Comparison of ENCODE assay signal across 21 cellular contexts in genomic region chr9:87751423-87751822, GRCh38. TPM values are rescaled to one million over a fixed set of nuclear protein-coding genes. Genes with fewer than 3 reads are reported as not detected.
DNase-seq lines count a peak whose midpoint lies in the region; ATAC-seq, FAIRE-seq and TF ChIP-seq lines count a peak whose summit lies in the region.
"Had no signal": no experiment of that assay in that cellular context is flagged by ENCODE, and none has a peak within 500 bp of the region (broad histone marks: within the 10 kb centered on the region; RNA-seq: fewer than 3 reads in every experiment).

No MANE protein-coding gene starts in this region.

- H3K9ac ChIP-seq in H1 (replicated peaks in 1 of 4; ENCODE audit: extremely low read depth in 1 of 4, low read depth in 3 of 4, low read length in 3 of 4), result no peak overlapping the region

- no peak overlapping the region for H2BK12ac ChIP-seq in H1 (ENCODE audit: low read depth, low read length)

- no peaks in the 10 kb centered on the region for H3K4me1 Mint-ChIP-seq in activated CD4-positive, alpha-beta memory T cell treated with anti-CD3 and anti-CD28 coated beads, Interleukin-2, amount 10 ng/mL, durations not matched to agents 7 days and 5 days

- ATAC-seq in right lobe of liver, result peak; percentile 94 to 97 (median 95)
- ATAC-seq: K562 had no signal

- intact Hi-C loops in right lobe of liver (cut with DNase I), result no loop called here
- intact Hi-C loops in left ventricle myocardium inferior (cut with micrococcal nuclease), result no loop called here

- no peak overlapping the region for H3K27ac Mint-ChIP-seq in activated CD4-positive, alpha-beta memory T cell treated with anti-CD3 and anti-CD28 coated beads, Interleukin-2, amount 10 ng/mL, durations not matched to agents 7 days and 5 days
- H3K27ac Mint-ChIP-seq: CD4-positive, alpha-beta T cell; H9 had no signal

- H3K4me2 ChIP-seq in H1 (ENCODE audit: insufficient read depth in 1 of 2, low read depth in 2 of 2, low read length in 2 of 2), result no peak overlapping the region

- 85% methylated on average over 3 of the region's 3 CpGs; no CpG with 5 or more reads in 1 of the 2 experiments for WGBS in H1 (ENCODE audit: extremely low coverage in 1 of 2, insufficient coverage in 1 of 2, insufficient read length in 1 of 2, insufficient replicate concordance in 2 of 2, low coverage in 1 of 2, low lambda C conversion rate in 2 of 2, missing lambda C conversion rate in 1 of 2), 2 experiments
- 22% methylated on average over 3 of the region's 3 CpGs for WGBS in right lobe of liver (ENCODE audit: insufficient coverage, low coverage, low lambda C conversion rate, missing lambda C conversion rate)
- WGBS in small intestine, 3 donors, result 63 to 70% (median 65%) methylated on average over 3 of the region's 3 CpGs

- POLR2A ChIA-PET in H1 (lab: Charles Lee; ENCODE audit: partially characterized antibody), result no interaction called here
- POLR2A ChIA-PET in activated CD4-positive, alpha-beta memory T cell treated with anti-CD3 and anti-CD28 coated beads, Interleukin-2, amount 10 ng/mL, durations not matched to agents 7 days and 5 days (lab: Charles Lee), result no interaction called here

- H3K9me3 ChIP-seq in H1 (ENCODE audit: insufficient read depth in 2 of 2, low read depth in 1 of 2, low read length in 1 of 2), result peaks cover 4 to 6% of the 10 kb centered on the region in 2 experiments; a peak in 2 of 4 replicates
- H3K9me3 ChIP-seq in right lobe of liver, result no peaks in the 10 kb centered on the region
- H3K9me3 ChIP-seq in small intestine (ENCODE audit: control insufficient read depth, low read depth), result no peaks in the 10 kb centered on the region
- H3K9me3 ChIP-seq in left ventricle myocardium inferior (replicated peaks), result peaks cover 13% of the 10 kb centered on the region
- H3K9me3 ChIP-seq: Caco-2 had no signal

- CTCF ChIA-PET in H1 (lab: Charles Lee; ENCODE audit: partially characterized antibody), result no interaction called here
- CTCF ChIA-PET in activated CD4-positive, alpha-beta memory T cell treated with anti-CD3 and anti-CD28 coated beads, Interleukin-2, amount 10 ng/mL, durations not matched to agents 7 days and 5 days (lab: Charles Lee), result no interaction called here

- 0 out of 2 replicates have a peak overlapping the region, but pooled peaks have one; percentile 40 for H2BK15ac ChIP-seq in H1 (ENCODE audit: low read length)

- no peaks in the 10 kb centered on the region for H3K79me1 ChIP-seq in H1 (ENCODE audit: low read depth, low read length)

- TF ChIP-seq EP300 in H1 (IDR thresholded peaks at IDR 0.05; ENCODE audit: borderline replicate concordance in 1 of 2, low read depth in 2 of 2, low read length in 2 of 2), result no peak

- peaks cover 18% of the 10 kb centered on the region for H3K27me3 Mint-ChIP-seq in activated CD4-positive, alpha-beta memory T cell treated with anti-CD3 and anti-CD28 coated beads, Interleukin-2, amount 10 ng/mL, durations not matched to agents 7 days and 5 days

- H3K27ac ChIP-seq in H1 (ENCODE audit: low read depth, low read length) (no peak overlapping the region), right lobe of liver (peak overlapping the region in 2 of 3 donors; percentile 53 to 58), small intestine (ENCODE audit: low read depth in 1 of 2, low read length in 1 of 2) (no peak overlapping the region), left ventricle myocardium inferior (replicated peaks) (no peak overlapping the region)
- H3K27ac ChIP-seq: C4-2B, HL-60 had no signal

- no peak overlapping the region for H4K91ac ChIP-seq in H1 (replicated peaks; ENCODE audit: insufficient read length, low read length)

- no peak overlapping the region for H3K4me3 ChIP-seq in H1 (ENCODE audit: extremely low read depth in 1 of 4, insufficient read depth in 2 of 4, low read depth in 3 of 4, low read length in 4 of 4)
- H3K4me3 ChIP-seq in right lobe of liver, result no peak overlapping the region
- H3K4me3 ChIP-seq in small intestine (ENCODE audit: low read depth in 1 of 2, low read length in 2 of 2), result no peak overlapping the region
- no peak overlapping the region for H3K4me3 ChIP-seq in left ventricle myocardium inferior
- H3K4me3 ChIP-seq: K562 had no signal

- no peaks in the 10 kb centered on the region for H3K36me3 Mint-ChIP-seq in activated CD4-positive, alpha-beta memory T cell treated with anti-CD3 and anti-CD28 coated beads, Interleukin-2, amount 10 ng/mL, durations not matched to agents 7 days and 5 days (ENCODE audit: low read depth)

- no peaks in the 10 kb centered on the region for H4K20me1 ChIP-seq in H1 (replicated peaks in 1 of 2; ENCODE audit: control insufficient read depth in 1 of 2, insufficient read depth in 2 of 2, low read length in 2 of 2)

- H3K9me3 Mint-ChIP-seq in activated CD4-positive, alpha-beta memory T cell treated with anti-CD3 and anti-CD28 coated beads, Interleukin-2, amount 10 ng/mL, durations not matched to agents 7 days and 5 days, result peaks cover 12% of the 10 kb centered on the region

- no peak overlapping the region for H3K18ac ChIP-seq in H1 (ENCODE audit: extremely low read depth, low read length)

- H3K36me3 ChIP-seq in H1 (ENCODE audit: control insufficient read depth in 2 of 4, insufficient read depth in 4 of 4, low read length in 3 of 4) (no peaks in the 10 kb centered on the region), right lobe of liver (no peaks in the 10 kb centered on the region), small intestine (ENCODE audit: control insufficient read depth in 2 of 2, insufficient read depth in 2 of 2, low read length in 2 of 2) (no peaks in the 10 kb centered on the region), left ventricle myocardium inferior (no peaks in the 10 kb centered on the region)

- H2BK20ac ChIP-seq in H1 (ENCODE audit: low read length), result no peak overlapping the region

- no peak overlapping the region for H2AFZ ChIP-seq in H1 (ENCODE audit: low read length)

- no peak overlapping the region for H3K4ac ChIP-seq in H1 (replicated peaks; ENCODE audit: insufficient read length, low read depth, low read length)

- no peak for TF ChIP-seq POLR2A in H1 (IDR thresholded peaks at IDR 0.05; ENCODE audit: control extremely low read depth in 1 of 2, low read depth in 2 of 2, low read length in 2 of 2)
- peak; percentile 48 for TF ChIP-seq POLR2A in right lobe of liver (IDR thresholded peaks at IDR 0.05)

- no peaks in the 10 kb centered on the region for H3K23me2 ChIP-seq in H1 (ENCODE audit: low read depth, low read length)

- H2AK5ac ChIP-seq in H1 (ENCODE audit: low read depth, low read length), result no peak overlapping the region

- H3K27me3 ChIP-seq in H1 (replicated peaks in 1 of 4; ENCODE audit: control insufficient read depth in 3 of 4, extremely low read depth in 1 of 4, insufficient read depth in 3 of 4, low read length in 3 of 4) (no peaks in the 10 kb centered on the region; a peak in 1 of 7 replicates), right lobe of liver (no peaks in the 10 kb centered on the region), small intestine (ENCODE audit: control insufficient read depth in 2 of 2, insufficient read depth in 2 of 2, low read length in 2 of 2) (peaks cover 0 to 2% of the 10 kb centered on the region in 2 donors), left ventricle myocardium inferior (ENCODE audit: low read depth) (peaks cover 7% of the 10 kb centered on the region)

- TF ChIP-seq CTCF in H1 (IDR thresholded peaks at IDR 0.05; ENCODE audit: control extremely low read depth in 1 of 3, insufficient read depth in 1 of 3, low read depth in 1 of 3, low read length in 3 of 3) (no peak), right lobe of liver (IDR thresholded peaks at IDR 0.05) (no peak), left ventricle myocardium inferior (IDR thresholded peaks at IDR 0.05; ENCODE audit: borderline replicate concordance) (no peak)

- no peaks in the 10 kb centered on the region for H3K79me2 ChIP-seq in H1 (ENCODE audit: control insufficient read depth in 1 of 2, insufficient read depth in 2 of 2, low read length in 2 of 2)

- H3K4me1 ChIP-seq in H1 (replicated peaks in 1 of 4; ENCODE audit: control insufficient read depth in 3 of 4, insufficient read depth in 4 of 4, low read length in 3 of 4), result peaks cover 2 to 8% (median 3%) of the 10 kb centered on the region in 4 experiments; a peak in 4 of 7 replicates
- H3K4me1 ChIP-seq in right lobe of liver, result peaks cover 0 to 16% (median 5%) of the 10 kb centered on the region in 4 donors
- no peaks in the 10 kb centered on the region for H3K4me1 ChIP-seq in small intestine (ENCODE audit: control insufficient read depth in 2 of 2, insufficient read depth in 1 of 2, low read depth in 1 of 2, low read length in 1 of 2)
- peaks cover 6% of the 10 kb centered on the region for H3K4me1 ChIP-seq in left ventricle myocardium inferior
- H3K4me1 ChIP-seq: Caco-2 had no signal

- H3K4me3 Mint-ChIP-seq in activated CD4-positive, alpha-beta memory T cell treated with anti-CD3 and anti-CD28 coated beads, Interleukin-2, amount 10 ng/mL, durations not matched to agents 7 days and 5 days, result no peak overlapping the region
- H3K4me3 Mint-ChIP-seq: CD4-positive, alpha-beta T cell; H9 had no signal

- FAIRE-seq in H1 (lab: Jason Lieb, UNC) (no peak), small intestine (lab: Jason Lieb, UNC) (no peak)
- FAIRE-seq: A204.1, K562 had no signal

- no peak overlapping the region for H3K23ac ChIP-seq in H1 (ENCODE audit: insufficient read length)

- H3K14ac ChIP-seq in H1 (ENCODE audit: insufficient read length), result no peak overlapping the region

- no peak overlapping the region for H2BK120ac ChIP-seq in H1 (replicated peaks; ENCODE audit: low read depth, low read length)

- H4K5ac ChIP-seq in H1 (ENCODE audit: insufficient read length, low read depth, low read length), result no peak overlapping the region

- no peak for TF ChIP-seq RAD21 in H1 (IDR thresholded peaks at IDR 0.05 in 1 of 2, conservative IDR thresholded peaks at IDR 0.05 in 1 of 2; ENCODE audit: low read depth in 2 of 2, low read length in 2 of 2)

- DNase-seq in H1 (ENCODE audit: low read depth in 1 of 2, low spot score in 2 of 2) (no peak), kidney tubule cell (ENCODE audit: low spot score) (peak; percentile 61), right lobe of liver (peak in 2 of 3 donors; percentile 49 to 84), small intestine (peak; percentile 19), HK-2 (ENCODE audit: unreplicated experiment) (no peak), putamen (ENCODE audit: low spot score) (no peak), left ventricle myocardium inferior (no peak)
- DNase-seq in activated CD4-positive, alpha-beta memory T cell treated with anti-CD3 and anti-CD28 coated beads, Interleukin-2, amount 10 ng/mL, durations not matched to agents 7 days and 5 days, result no peak
- DNase-seq: AML-193; Caco-2; CD4-positive, alpha-beta T cell; DMS153; DMS79; GF-D8; GOT3; H9; IMR-90 had no signal

- H4K8ac ChIP-seq in H1 (ENCODE audit: extremely low read depth, insufficient read depth, low read length), result no peak overlapping the region

- no peak overlapping the region for H3K56ac ChIP-seq in H1 (replicated peaks; ENCODE audit: insufficient read length, low read depth, low read length)

- H2BK5ac ChIP-seq in H1 (ENCODE audit: low read depth, low read length), result no peak overlapping the region

RNA-seq across cellular contexts. Expression of gene CTSL, which starts 25.5 kb away (rescaled TPM):
- total RNA-seq in H1 (2021; fragmentation: NEBNext Ultra II Directional; extraction: Animal tissue kit (Norgen Biotek cat#: 25700)), result 34.4 and 38.2 TPM in 2 replicates
- 25.2 and 34.2 TPM in 2 replicates for polyA plus RNA-seq in H1 (2011; rRNA removed)
- 59.9 TPM for polyA plus RNA-seq in H1 (2011; cell fraction: cytosol; rRNA removed)
- 22.5 TPM for polyA plus RNA-seq in H1 (2011; cell fraction: nucleus; rRNA removed)
- polyA plus RNA-seq in H1 (2012, experiment 1 of 2), result 39.3 to 48.8 TPM (median 42.6 TPM) in 4 replicates
- 9.4 TPM for polyA plus RNA-seq in H1 (2012, experiment 2 of 2)
- polyA plus RNA-seq in H1 (2013, experiment 1 of 2), result 54.8 TPM
- polyA plus RNA-seq in H1 (2013, experiment 2 of 2), result 56.7 TPM
- 12.0 and 16.1 TPM in 2 replicates for polyA minus RNA-seq in H1 (2011; rRNA and poly(A)+ RNA removed)
- polyA minus RNA-seq in H1 (2011; cell fraction: cytosol; rRNA and poly(A)+ RNA removed), result 11.2 TPM
- polyA minus RNA-seq in H1 (2011; cell fraction: nucleus; rRNA and poly(A)+ RNA removed), result 7.2 TPM
- 100 to 1,000 TPM; 135 to 221 (median 164) TPM for total RNA-seq in right lobe of liver
- polyA plus RNA-seq in small intestine, result 10 to 100 TPM; 21.0 to 90.7 (median 23.5) TPM
- 10 to 100 TPM; 12.1 to 12.9 TPM for total RNA-seq in activated CD4-positive, alpha-beta memory T cell treated with anti-CD3 and anti-CD28 coated beads, Interleukin-2, amount 10 ng/mL, durations not matched to agents 7 days and 5 days
- 116 TPM for total RNA-seq in left ventricle myocardium inferior

Comparison
In these comparisons a context has a peak if more than half of its experiments do, and no peak if none do; other contexts are left out.
1. DNase-seq: peak in kidney tubule cell (single experiment), right lobe of liver (2 of 3) and small intestine (single experiment); none in H1 (0 of 2), activated CD4-positive, alpha-beta memory T cell treated with anti-CD3 and anti-CD28 coated beads, Interleukin-2, amount 10 ng/mL, durations not matched to agents 7 days and 5 days (single experiment), HK-2 (single experiment), putamen (single experiment) and left ventricle myocardium inferior (single experiment).
2. H3K27ac ChIP-seq: peak in right lobe of liver (2 of 3); none in H1 (single experiment), small intestine (0 of 2) and left ventricle myocardium inferior (single experiment).